8 cellular contexts compared by ENCODE assay signal in genomic region chr9:129640086-129640870, GRCh38. TPM values are rescaled to one million over a fixed set of nuclear protein-coding genes. Genes with fewer than 3 reads are reported as not detected.
DNase-seq lines count a peak whose midpoint lies in the region; ATAC-seq lines count a peak whose summit lies in the region.

No MANE protein-coding gene starts in this region.

- ATAC-seq in GM18870 (IDR thresholded peaks at IDR 0.05; ENCODE audit: unreplicated experiment): no peak

- no peaks in the 10 kb centered on the region for H3K27me3 ChIP-seq in esophagus (ENCODE audit: control insufficient read depth in 1 of 2, insufficient read depth in 2 of 2, low read length in 2 of 2)

- H3K36me3 Mint-ChIP-seq in activated CD4-positive, alpha-beta T cell treated with anti-CD3 and anti-CD28 coated beads, Interleukin-2, amount 10 ng/mL, durations not matched to agents 7 days and 5 days (ENCODE audit: low read depth): peaks cover 15% of the 10 kb centered on the region

- peak overlapping the region; percentile 80 for H3K4me3 Mint-ChIP-seq in activated CD4-positive, alpha-beta T cell treated with anti-CD3 and anti-CD28 coated beads, Interleukin-2, amount 10 ng/mL, durations not matched to agents 7 days and 5 days

- no peaks in the 10 kb centered on the region for H3K9me3 ChIP-seq in esophagus (ENCODE audit: control insufficient read depth in 2 of 2, insufficient read depth in 1 of 2, low read depth in 1 of 2, low read length in 1 of 2)

- peaks cover 22% of the 10 kb centered on the region for H3K4me1 Mint-ChIP-seq in activated CD4-positive, alpha-beta T cell treated with anti-CD3 and anti-CD28 coated beads, Interleukin-2, amount 10 ng/mL, durations not matched to agents 7 days and 5 days

- H3K27ac Mint-ChIP-seq in activated CD4-positive, alpha-beta T cell treated with anti-CD3 and anti-CD28 coated beads, Interleukin-2, amount 10 ng/mL, durations not matched to agents 7 days and 5 days: peak overlapping the region; percentile 54

- WGBS in esophagus, 2 donors: 40 to 49% methylated on average over 25 of the region's 25 CpGs

- CTCF ChIA-PET in activated CD4-positive, alpha-beta T cell treated with anti-CD3 and anti-CD28 coated beads, Interleukin-2, amount 10 ng/mL, durations not matched to agents 7 days and 5 days (lab: Charles Lee): interaction anchor here (0.6 to 1.6 kb wide), 10 partner anchors 12 to 500 kb away, joined by 3 to 6 read pairs (median 4); partner anchors contain the start of gene NTMT1

- H3K4me3 ChIP-seq in esophagus (ENCODE audit: low read depth in 1 of 2, low read length in 2 of 2): peak overlapping the region; percentile 76 to 93
- peak overlapping the region; percentile 99 for H3K4me3 ChIP-seq in skeletal muscle cell (ENCODE audit: low read depth, low read length)

- H3K4me1 ChIP-seq in esophagus (ENCODE audit: control insufficient read depth in 2 of 2, insufficient read depth in 2 of 2, low read length in 1 of 2): peaks cover 7 to 11% of the 10 kb centered on the region in 2 donors

- peak overlapping the region in 1 of 2 donors; percentile 68 for H3K27ac ChIP-seq in esophagus (ENCODE audit: low read depth in 2 of 2, low read length in 1 of 2)

- no peaks in the 10 kb centered on the region for H3K27me3 Mint-ChIP-seq in activated CD4-positive, alpha-beta T cell treated with anti-CD3 and anti-CD28 coated beads, Interleukin-2, amount 10 ng/mL, durations not matched to agents 7 days and 5 days

- peaks cover 11 to 30% of the 10 kb centered on the region in 2 donors for H3K36me3 ChIP-seq in esophagus (ENCODE audit: control insufficient read depth in 2 of 2, insufficient read depth in 2 of 2, low read length in 1 of 2)

- POLR2A ChIA-PET in activated CD4-positive, alpha-beta T cell treated with anti-CD3 and anti-CD28 coated beads, Interleukin-2, amount 10 ng/mL, durations not matched to agents 7 days and 5 days (lab: Charles Lee): interaction anchor here (0.6 kb wide), 1 partner anchor 194 kb away, joined by 3 read pairs; no protein-coding TSS in a partner anchor

- no peak for DNase-seq in activated CD4-positive, alpha-beta T cell treated with anti-CD3 and anti-CD28 coated beads, Interleukin-2, amount 10 ng/mL, durations not matched to agents 7 days and 5 days
- no peak for DNase-seq in activated CD4-positive, alpha-beta T cell treated with anti-CD3 and anti-CD28 coated beads, Interleukin-2, amount 50 U/mL, for 4 hours
- DNase-seq in RPMI7951 (ENCODE audit: low read depth): peak; percentile 48
- DNase-seq in skeletal muscle cell (ENCODE audit: low read depth): no peak
- DNase-seq in DMS153 treated with DMSO at 0.1 percent for 48 hours (lab: John Stamatoyannopoulos, UW; ENCODE audit: unreplicated experiment): no peak
- no peak for DNase-seq in cerebellar cortex (ENCODE audit: low spot score)

- H3K9me3 Mint-ChIP-seq in activated CD4-positive, alpha-beta T cell treated with anti-CD3 and anti-CD28 coated beads, Interleukin-2, amount 10 ng/mL, durations not matched to agents 7 days and 5 days: no peaks in the 10 kb centered on the region

RNA-seq across cellular contexts. Expression of gene ASB6, which starts 1.7 kb away (rescaled TPM):
- total RNA-seq in activated CD4-positive, alpha-beta T cell treated with anti-CD3 and anti-CD28 coated beads, Interleukin-2, amount 10 ng/mL, durations not matched to agents 7 days and 5 days: 10 to 100 TPM; 24.1 to 26.6 TPM
- 10.3 and 12.2 TPM in 2 replicates for total RNA-seq in RPMI7951 (2014; rRNA removed; shearing (Covaris generic))
- polyA plus RNA-seq in esophagus: 10 to 100 TPM; 14.4 to 15.1 TPM

RNA-seq across cellular contexts. Expression of gene NTMT1, which starts 14.3 kb away (rescaled TPM):
- 10 to 100 TPM; 28.5 to 33.9 TPM for total RNA-seq in activated CD4-positive, alpha-beta T cell treated with anti-CD3 and anti-CD28 coated beads, Interleukin-2, amount 10 ng/mL, durations not matched to agents 7 days and 5 days
- 39.2 and 40.6 TPM in 2 replicates for total RNA-seq in RPMI7951 (2014; rRNA removed; shearing (Covaris generic))
- 10 to 100 TPM; 14.2 to 30.6 TPM for polyA plus RNA-seq in esophagus

RNA-seq across cellular contexts. Expression of gene C9orf50, which starts 19.4 kb away (rescaled TPM):
- not detected for total RNA-seq in activated CD4-positive, alpha-beta T cell treated with anti-CD3 and anti-CD28 coated beads, Interleukin-2, amount 10 ng/mL, durations not matched to agents 7 days and 5 days
- not detected in 2 replicates for total RNA-seq in RPMI7951 (2014; rRNA removed; shearing (Covaris generic))
- under 1 TPM in 1 of 2 donors, not detected in 1; 0.05 TPM for polyA plus RNA-seq in esophagus

RNA-seq across cellular contexts. Expression of gene PRRX2, which starts 25.2 kb away (rescaled TPM):
- under 1 TPM in 1 of 2 experiments, not detected in 1; 0.15 TPM for total RNA-seq in activated CD4-positive, alpha-beta T cell treated with anti-CD3 and anti-CD28 coated beads, Interleukin-2, amount 10 ng/mL, durations not matched to agents 7 days and 5 days
- total RNA-seq in RPMI7951 (2014; rRNA removed; shearing (Covaris generic)): not detected in 2 replicates
- 1 to 10 TPM; 1.7 to 3.6 TPM for polyA plus RNA-seq in esophagus
